ENCODE assay signal across 8 cellular contexts in the genomic region with DNA sequence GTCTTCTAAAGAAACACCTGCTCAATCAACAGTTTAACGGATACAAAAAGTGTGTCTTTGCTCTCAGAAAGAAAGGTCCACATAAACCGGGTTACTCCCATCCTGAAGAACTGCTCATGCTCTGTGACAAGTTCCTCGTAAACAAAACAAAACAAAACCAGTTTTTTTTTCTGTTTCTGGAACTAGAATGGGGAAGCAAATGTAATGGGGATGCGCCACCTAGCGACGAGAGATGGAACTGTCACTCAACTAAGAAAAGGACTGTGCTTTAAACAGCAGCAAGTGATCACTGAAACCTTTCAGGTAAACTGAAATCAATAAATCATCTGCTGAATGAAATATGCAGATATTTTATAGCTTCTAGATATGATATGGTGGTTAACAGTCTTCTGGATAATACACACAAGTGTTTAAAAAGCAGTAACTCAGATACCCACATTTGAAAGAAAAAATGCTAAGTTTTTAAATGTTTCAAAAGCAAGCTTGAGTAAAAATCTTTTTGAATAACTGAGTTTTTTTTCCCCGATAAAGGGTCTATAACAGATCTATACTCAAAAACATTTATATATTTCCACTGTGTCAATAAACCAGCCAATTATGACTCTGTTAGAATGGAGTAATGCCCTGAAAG. TPM values are rescaled to one million over a fixed set of nuclear protein-coding genes. Genes with fewer than 3 reads are reported as not detected.
DNase-seq lines count a peak whose midpoint lies in the region; ATAC-seq and TF ChIP-seq lines count a peak whose summit lies in the region.

No MANE protein-coding gene starts in this region.

- TF ChIP-seq CTCF in VCaP (conservative IDR thresholded peaks at IDR 0.05), result peak; percentile 99

- ATAC-seq in GM21619 (IDR thresholded peaks at IDR 0.05; ENCODE audit: unreplicated experiment), result peak; percentile 66
- ATAC-seq in HG03039 (IDR thresholded peaks at IDR 0.05; ENCODE audit: unreplicated experiment), result no peak

- peak overlapping the region; percentile 42 for H3K27ac ChIP-seq in VCaP

- DNase-seq in Caki2 (ENCODE audit: low read depth) (peak; percentile 48), NCI-H1417 (lab: John Stamatoyannopoulos, UW) (peak; percentile 52 to 88 (median 61)), T47D (ENCODE audit: low read depth in 1 of 2, low spot score in 1 of 2) (peak; percentile 34 to 78), inferior parietal cortex (ENCODE audit: extremely low spot score) (peak; percentile 93)
- peak; percentile 58 for DNase-seq in stimulated activated CD4-positive, alpha-beta T cell treated with anti-CD3 and anti-CD28 coated beads, Interleukin-12 subunit alpha, Interleukin-12 subunit beta, amount 100 ng/mL, for 4 hours

- in situ Hi-C loops in Caki2 (cut with HindIII; ENCODE audit: low pct_unique_long_range_greater_than_20kb, low sequenced_read_pairs), result no loop called here
- in situ Hi-C loops in T47D (cut with HindIII; ENCODE audit: low pct_unique_long_range_greater_than_20kb, low sequenced_read_pairs), result no loop called here

RNA-seq across cellular contexts. Expression of a gene that starts 10.9 kb away (rescaled TPM):
- 13.3 and 25.7 TPM in 2 replicates for total RNA-seq in Caki2 (2014; rRNA removed; shearing (Covaris generic); ENCODE audit: low replicate concordance)
